In the genomic region with DNA sequence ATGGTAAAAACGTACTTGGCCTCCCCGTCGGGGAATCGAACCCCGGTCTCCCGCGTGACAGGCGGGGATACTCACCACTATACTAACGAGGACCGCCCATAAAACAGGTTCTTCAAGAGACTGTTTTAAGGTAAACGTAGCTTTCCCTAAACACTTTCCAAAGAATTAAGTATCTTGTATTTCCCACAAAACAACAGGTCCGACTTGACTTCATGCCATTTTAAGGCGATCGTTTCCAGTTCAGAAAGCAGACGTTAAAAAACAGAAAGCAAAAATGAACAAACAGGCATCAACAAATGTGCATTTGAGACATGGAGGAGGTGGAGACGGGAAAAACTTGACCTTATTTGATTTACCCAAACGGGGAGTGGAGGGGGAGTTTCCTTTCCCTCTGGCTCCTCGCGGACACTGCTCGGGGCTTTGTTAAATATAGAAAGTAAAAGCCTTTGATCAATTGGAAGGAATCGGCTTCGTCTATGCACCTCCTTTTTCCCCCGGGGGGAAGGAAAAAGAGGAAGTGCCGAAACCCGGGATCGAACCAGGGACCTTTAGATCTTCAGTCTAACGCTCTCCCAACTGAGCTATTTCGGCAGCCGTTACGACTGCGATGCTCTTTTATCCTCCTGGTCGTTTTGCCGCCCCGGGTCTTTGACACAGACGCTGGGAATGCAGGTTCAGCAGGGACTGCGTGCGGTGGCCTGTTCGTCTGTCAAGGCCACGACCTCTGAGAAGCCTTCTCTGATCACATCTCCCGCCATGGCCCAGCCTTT, we compare ENCODE assay signal across 8 cellular contexts. TPM values are rescaled to one million over a fixed set of nuclear protein-coding genes. Genes with fewer than 3 reads are reported as not detected.
DNase-seq lines count a peak whose midpoint lies in the region; ATAC-seq and TF ChIP-seq lines count a peak whose summit lies in the region.

No MANE protein-coding gene starts in this region.

- TF ChIP-seq CTCF in Peyer's patch (IDR thresholded peaks at IDR 0.05): no peak

- no peaks in the 10 kb centered on the region for H3K27me3 ChIP-seq in Peyer's patch
- no peaks in the 10 kb centered on the region for H3K27me3 ChIP-seq in adipocyte (replicated peaks; ENCODE audit: control insufficient read depth, insufficient read depth, low read length)
- H3K27me3 ChIP-seq in right cardiac atrium (ENCODE audit: control insufficient read depth, insufficient read depth): no peaks in the 10 kb centered on the region

- H3K36me3 ChIP-seq in Peyer's patch: no peaks in the 10 kb centered on the region
- no peaks in the 10 kb centered on the region for H3K36me3 ChIP-seq in adipocyte (ENCODE audit: control insufficient read depth, insufficient read depth, low read length, severe bottlenecking)

- peak overlapping the region; percentile 85 for H3K9ac ChIP-seq in adipocyte (ENCODE audit: low read length)

- ATAC-seq in HG02623 (IDR thresholded peaks at IDR 0.05; ENCODE audit: unreplicated experiment): peak; percentile 75
- peak; percentile 93 to 94 for ATAC-seq in right cardiac atrium
- ATAC-seq in sciatic nerve: peak; percentile 94

- H3K9me3 ChIP-seq in Peyer's patch: no peaks in the 10 kb centered on the region
- no peaks in the 10 kb centered on the region for H3K9me3 ChIP-seq in adipocyte (ENCODE audit: control insufficient read depth, low read length)
- H3K9me3 ChIP-seq in right cardiac atrium (ENCODE audit: control insufficient read depth, low read length): no peaks in the 10 kb centered on the region

- TF ChIP-seq POLR2A in Peyer's patch (IDR thresholded peaks at IDR 0.05): peak in 1 of 2 donors; percentile 28

- intact Hi-C loops in right cardiac atrium (cut with DNase I): no loop called here
- intact Hi-C loops in sciatic nerve (cut with DNase I): no loop called here

- H3K27ac ChIP-seq in Peyer's patch (peak overlapping the region; percentile 73 to 96 (median 86)), right cardiac atrium (ENCODE audit: low read length) (peak overlapping the region; percentile 83)

- DNase-seq in G401 (ENCODE audit: low spot score) (peak; percentile 95), Peyer's patch (peak; percentile 91 to 96 (median 94)), adipocyte (ENCODE audit: low read depth) (peak; percentile 92), right cardiac atrium (peak; percentile 81 to 95 (median 93)), sciatic nerve (ENCODE audit: low spot score) (peak; percentile 96), NCI-H524 (lab: John Stamatoyannopoulos, UW) (no peak), 8988T (no peak)

- H3K4me1 ChIP-seq in Peyer's patch (peaks cover 0 to 5% (median 0%) of the 10 kb centered on the region in 4 donors), adipocyte (ENCODE audit: control insufficient read depth, insufficient read depth, low read length) (peaks cover 13% of the 10 kb centered on the region), right cardiac atrium (ENCODE audit: control insufficient read depth, insufficient read depth, low read length) (peaks cover 5% of the 10 kb centered on the region)

- WGBS in right cardiac atrium: under 1% methylated on average over 40 of the region's 40 CpGs

- in situ Hi-C loops in G401 (cut with HindIII; ENCODE audit: low sequenced_read_pairs): no loop called here

- H3K4me3 ChIP-seq in Peyer's patch: peak overlapping the region; percentile 45 to 63 (median 50)
- peak overlapping the region; percentile 86 for H3K4me3 ChIP-seq in adipocyte (ENCODE audit: low read length)
- H3K4me3 ChIP-seq in right cardiac atrium (ENCODE audit: low read length): peak overlapping the region; percentile 95

RNA-seq across cellular contexts. Expression of a gene that starts 13.1 kb away (rescaled TPM):
- 869 and 1,083 TPM in 2 replicates for total RNA-seq in G401 (2014; rRNA removed; shearing (Covaris generic))
- total RNA-seq in Peyer's patch (1,000 to 10,000 TPM in 3 of 4 donors, 100 to 1,000 TPM in 1; 898 to 2,531 (median 1,185) TPM), right cardiac atrium (1,000 to 10,000 TPM; 1,045 to 1,141 (median 1,055) TPM), sciatic nerve (979 TPM)
- polyA plus RNA-seq in right cardiac atrium: 1,140 TPM

Comparison
In these comparisons a context has a peak if more than half of its experiments do, and no peak if none do; other contexts are left out.
1. DNase-seq: peak in G401 (single experiment), Peyer's patch (3 of 3), adipocyte (single experiment), right cardiac atrium (3 of 3) and sciatic nerve (single experiment); none in NCI-H524 (0 of 2) and 8988T (single experiment).
2. Peak in every context shown above with its lines, with median percentiles within 50 percentile points of each other: ATAC-seq and H3K4me3 ChIP-seq.